9 cellular contexts compared by ENCODE assay signal in the genomic region with DNA sequence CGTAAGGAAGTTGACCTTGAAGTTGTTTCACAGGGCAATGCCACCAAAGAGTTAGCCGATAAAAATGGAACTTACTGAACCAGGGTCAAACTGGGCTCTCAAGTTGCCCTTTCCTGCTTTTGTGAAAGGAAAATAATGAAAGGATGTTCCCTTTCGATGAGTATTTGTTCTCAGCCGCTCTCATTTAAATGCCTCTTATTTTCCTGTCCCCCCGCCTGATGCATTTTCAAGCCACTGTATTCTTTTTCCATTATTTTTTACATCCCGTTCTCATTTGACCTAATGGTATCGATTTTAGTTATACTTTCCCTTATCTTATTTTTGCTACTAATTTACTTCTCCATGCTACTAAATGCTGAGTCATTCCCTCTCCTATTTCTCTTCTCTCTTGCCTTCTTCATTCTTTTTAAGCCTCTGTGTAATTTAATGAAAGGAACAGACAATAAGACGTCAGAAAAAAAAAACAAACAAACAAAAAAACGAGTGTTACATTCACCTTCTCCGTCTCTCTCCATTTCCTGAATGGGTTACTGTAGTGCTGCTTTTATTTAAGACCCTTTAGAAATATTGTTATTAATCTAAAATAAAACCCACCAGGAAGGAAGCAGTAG. TPM values are rescaled to one million over a fixed set of nuclear protein-coding genes. Genes with fewer than 3 reads are reported as not detected.
DNase-seq lines count a peak whose midpoint lies in the region; ATAC-seq, FAIRE-seq and TF ChIP-seq lines count a peak whose summit lies in the region.
"Had no signal": no experiment of that assay in that cellular context is flagged by ENCODE, and none has a peak within 500 bp of the region (broad histone marks: within the 10 kb centered on the region; RNA-seq: fewer than 3 reads in every experiment).

No MANE protein-coding gene starts in this region.

- DNase-seq in CD1c-positive myeloid dendritic cell (ENCODE audit: extremely low spot score) (peak; percentile 24), iPS DF 6.9 (ENCODE audit: low read depth, low spot score) (no peak), small intestine (peak; percentile 44), frontal cortex (ENCODE audit: low spot score in 2 of 2) (no peak), glomerular visceral epithelial cell (ENCODE audit: extremely low spot score) (no peak)
- no peak for DNase-seq in activated T-helper 1 cell treated with anti-CD3 and anti-CD28 coated beads, Interleukin-12 subunit alpha, Interleukin-12 subunit beta, Interleukin-2, Interleukin-4 antibody, amounts not matched to agents 30 ng/mL and 10 ng/mL and 1 ng/mL, durations not matched to agents 14 hours and 24 hours and 36 hours (ENCODE audit: low spot score)

- intact Hi-C loops in activated T-helper 1 cell treated with anti-CD3 and anti-CD28 coated beads, Interleukin-12 subunit alpha, Interleukin-12 subunit beta, Interleukin-2, Interleukin-4 antibody, amounts not matched to agents 30 ng/mL and 10 ng/mL and 1 ng/mL, durations not matched to agents 14 hours and 24 hours and 36 hours (cut with micrococcal nuclease): loop anchor here (5.0 to 10.0 kb wide), 3 partner anchors 356 to 594 kb away; no protein-coding TSS in a partner anchor

- FAIRE-seq in small intestine (lab: Jason Lieb, UNC): no peak
- no peak for FAIRE-seq in frontal cortex (lab: Jason Lieb, UNC)

- peak overlapping the region; percentile 98 for H3K27ac Mint-ChIP-seq in activated T-helper 1 cell treated with anti-CD3 and anti-CD28 coated beads, Interleukin-12 subunit alpha, Interleukin-12 subunit beta, Interleukin-2, Interleukin-4 antibody, amounts not matched to agents 30 ng/mL and 10 ng/mL and 1 ng/mL, durations not matched to agents 14 hours and 24 hours and 36 hours

- H3K27me3 Mint-ChIP-seq in activated T-helper 1 cell treated with anti-CD3 and anti-CD28 coated beads, Interleukin-12 subunit alpha, Interleukin-12 subunit beta, Interleukin-2, Interleukin-4 antibody, amounts not matched to agents 30 ng/mL and 10 ng/mL and 1 ng/mL, durations not matched to agents 14 hours and 24 hours and 36 hours (ENCODE audit: insufficient read depth): peaks cover 2% of the 10 kb centered on the region

- no peaks in the 10 kb centered on the region for H3K27me3 ChIP-seq in HUES6 (ENCODE audit: control insufficient read depth, insufficient read depth, low read length)
- no peaks in the 10 kb centered on the region for H3K27me3 ChIP-seq in iPS DF 6.9 (ENCODE audit: control insufficient read depth, insufficient read depth, low read length)
- H3K27me3 ChIP-seq in small intestine (ENCODE audit: control insufficient read depth in 2 of 2, insufficient read depth in 2 of 2, low read length in 2 of 2): no peaks in the 10 kb centered on the region

- WGBS in iPS DF 6.9 (ENCODE audit: insufficient coverage, insufficient read length): no CpG with 5 or more reads among the region's 10 CpGs
- WGBS in small intestine, 3 donors: 1 to 2% (median 1%) methylated on average over 10 of the region's 10 CpGs

- H3K9me3 ChIP-seq in HUES6 (ENCODE audit: control insufficient read depth, insufficient read depth, low read depth, low read length): no peaks in the 10 kb centered on the region
- no peaks in the 10 kb centered on the region for H3K9me3 ChIP-seq in iPS DF 6.9 (ENCODE audit: control insufficient read depth, insufficient read depth, low read length)
- H3K9me3 ChIP-seq in small intestine (ENCODE audit: control insufficient read depth, low read depth): no peaks in the 10 kb centered on the region

- H3K4me3 ChIP-seq in HUES6 (ENCODE audit: low read depth, low read length) (peak overlapping the region; percentile 89), iPS DF 6.9 (ENCODE audit: low read length) (peak overlapping the region; percentile 97; the same call in 1 of the 2 replicates), small intestine (ENCODE audit: low read depth in 1 of 2, low read length in 2 of 2) (peak overlapping the region; percentile 20 to 91)

- H3K9ac ChIP-seq in HUES6 (ENCODE audit: low read length): peak overlapping the region; percentile 76

- H3K36me3 Mint-ChIP-seq in activated T-helper 1 cell treated with anti-CD3 and anti-CD28 coated beads, Interleukin-12 subunit alpha, Interleukin-12 subunit beta, Interleukin-2, Interleukin-4 antibody, amounts not matched to agents 30 ng/mL and 10 ng/mL and 1 ng/mL, durations not matched to agents 14 hours and 24 hours and 36 hours (ENCODE audit: low read depth): peaks cover 10% of the 10 kb centered on the region

- H3K36me3 ChIP-seq in HUES6 (ENCODE audit: control insufficient read depth, insufficient read depth, low read length): peaks cover 28% of the 10 kb centered on the region
- H3K36me3 ChIP-seq in iPS DF 6.9 (ENCODE audit: control insufficient read depth, insufficient read depth, low read length): peaks cover 5% of the 10 kb centered on the region; the same call in 1 of the 2 replicates
- no peaks in the 10 kb centered on the region for H3K36me3 ChIP-seq in small intestine (ENCODE audit: control insufficient read depth in 2 of 2, insufficient read depth in 2 of 2, low read length in 2 of 2)

- H3K4me1 ChIP-seq in HUES6 (ENCODE audit: control insufficient read depth, insufficient read depth, low read length) (peaks cover 8% of the 10 kb centered on the region), iPS DF 6.9 (ENCODE audit: control insufficient read depth, insufficient read depth, low read length) (no peaks in the 10 kb centered on the region), small intestine (ENCODE audit: control insufficient read depth in 2 of 2, insufficient read depth in 1 of 2, low read depth in 1 of 2, low read length in 1 of 2) (peaks cover 2 to 5% of the 10 kb centered on the region in 2 donors)

- H3K9me3 Mint-ChIP-seq in activated T-helper 1 cell treated with anti-CD3 and anti-CD28 coated beads, Interleukin-12 subunit alpha, Interleukin-12 subunit beta, Interleukin-2, Interleukin-4 antibody, amounts not matched to agents 30 ng/mL and 10 ng/mL and 1 ng/mL, durations not matched to agents 14 hours and 24 hours and 36 hours: no peaks in the 10 kb centered on the region

- H3K4me1 Mint-ChIP-seq in activated T-helper 1 cell treated with anti-CD3 and anti-CD28 coated beads, Interleukin-12 subunit alpha, Interleukin-12 subunit beta, Interleukin-2, Interleukin-4 antibody, amounts not matched to agents 30 ng/mL and 10 ng/mL and 1 ng/mL, durations not matched to agents 14 hours and 24 hours and 36 hours (ENCODE audit: low read depth): peaks cover 21% of the 10 kb centered on the region

- TF ChIP-seq POLR2A in GM18505 (IDR thresholded peaks at IDR 0.05; ENCODE audit: borderline replicate concordance, extremely low read depth, insufficient read depth, insufficient read length): no peak

- H3K27ac ChIP-seq in HUES6 (ENCODE audit: low read depth, low read length) (peak overlapping the region; percentile 82), iPS DF 6.9 (ENCODE audit: low read length) (no peak overlapping the region), small intestine (ENCODE audit: low read depth in 1 of 2, low read length in 1 of 2) (peak overlapping the region; percentile 93 to 97)

- ATAC-seq in GM18505 (IDR thresholded peaks at IDR 0.05; ENCODE audit: unreplicated experiment): no peak

- peak overlapping the region; percentile 98 for H3K4me3 Mint-ChIP-seq in activated T-helper 1 cell treated with anti-CD3 and anti-CD28 coated beads, Interleukin-12 subunit alpha, Interleukin-12 subunit beta, Interleukin-2, Interleukin-4 antibody, amounts not matched to agents 30 ng/mL and 10 ng/mL and 1 ng/mL, durations not matched to agents 14 hours and 24 hours and 36 hours

RNA-seq across cellular contexts. Expression of gene NDUFAF4, which starts 0.7 kb away (rescaled TPM):
- 73.4 and 74.1 TPM in 2 replicates for total RNA-seq in activated T-helper 1 cell treated with anti-CD3 and anti-CD28 coated beads, Interleukin-12 subunit alpha, Interleukin-12 subunit beta, Interleukin-2, Interleukin-4 antibody, amounts not matched to agents 30 ng/mL and 10 ng/mL and 1 ng/mL, durations not matched to agents 14 hours and 24 hours and 36 hours
- polyA plus RNA-seq in small intestine: 10 to 100 TPM; 35.1 to 46.2 (median 38.3) TPM
- 56.3 TPM for total RNA-seq in frontal cortex

RNA-seq across cellular contexts. Expression of gene KLHL32, which starts 26.2 kb away (rescaled TPM):
- 0.08 and 0.27 TPM in 2 replicates for total RNA-seq in activated T-helper 1 cell treated with anti-CD3 and anti-CD28 coated beads, Interleukin-12 subunit alpha, Interleukin-12 subunit beta, Interleukin-2, Interleukin-4 antibody, amounts not matched to agents 30 ng/mL and 10 ng/mL and 1 ng/mL, durations not matched to agents 14 hours and 24 hours and 36 hours
- under 1 TPM in 2 of 3 donors, not detected in 1; 0.60 to 0.89 TPM for polyA plus RNA-seq in small intestine
- 11.8 TPM for total RNA-seq in frontal cortex
- total RNA-seq: subcutaneous adipose tissue had no signal

Comparison
In these comparisons a context has a peak if more than half of its experiments do, and no peak if none do; other contexts are left out.
1. DNase-seq: peak in CD1c-positive myeloid dendritic cell (single experiment) and small intestine (single experiment); none in activated T-helper 1 cell treated with anti-CD3 and anti-CD28 coated beads, Interleukin-12 subunit alpha, Interleukin-12 subunit beta, Interleukin-2, Interleukin-4 antibody, amounts not matched to agents 30 ng/mL and 10 ng/mL and 1 ng/mL, durations not matched to agents 14 hours and 24 hours and 36 hours (single experiment), iPS DF 6.9 (single experiment), frontal cortex (0 of 2) and glomerular visceral epithelial cell (single experiment).
2. RNA of gene KLHL32, which starts 26.2 kb away (total RNA-seq): 11.8 TPM in frontal cortex (single experiment); 0.08 to 0.27 TPM in activated T-helper 1 cell treated with anti-CD3 and anti-CD28 coated beads, Interleukin-12 subunit alpha, Interleukin-12 subunit beta, Interleukin-2, Interleukin-4 antibody, amounts not matched to agents 30 ng/mL and 10 ng/mL and 1 ng/mL, durations not matched to agents 14 hours and 24 hours and 36 hours; every median in the first group is over 10 times any median in the second.
3. Peak in every context shown above with its lines, with median percentiles within 50 percentile points of each other: H3K4me3 ChIP-seq.